ENCODE assay signal across 22 cellular contexts in genomic region chr19:13281567-13282291, GRCh38.
A peak's percentile ranks its signal among the peaks of the same experiment; 100 is the strongest.
DNase-seq lines count a peak whose midpoint lies in the region; ATAC-seq, FAIRE-seq and TF ChIP-seq lines count a peak whose summit lies in the region.
"Had no signal": no experiment of that assay in that cellular context is flagged by ENCODE, and none has a peak within 500 bp of the region (broad histone marks: within the 10 kb centered on the region; RNA-seq: fewer than 3 reads in every experiment).

No MANE protein-coding gene starts in this region.

- FAIRE-seq in kidney (lab: Jason Lieb, UNC) = no peak

- intact Hi-C loops in kidney (cut with DNase I) = loop anchor here (10.0 kb wide), 1 partner anchor 303 kb away; no protein-coding TSS in a partner anchor

- ATAC-seq in HG03175 (IDR thresholded peaks at IDR 0.05; ENCODE audit: unreplicated experiment) (no peak), HG03139 (IDR thresholded peaks at IDR 0.05; ENCODE audit: unreplicated experiment) (no peak)
- ATAC-seq: CD8-positive, alpha-beta T cell had no signal

- no peak overlapping the region for H3K4me3 ChIP-seq in kidney (ENCODE audit: low read length in 2 of 2)
- H3K4me3 ChIP-seq: colonic mucosa, spleen had no signal

- DNase-seq in activated effector memory CD4-positive, alpha-beta T cell treated with anti-CD3 and anti-CD28 coated beads, Interleukin-2, amount 50 U/mL, for 16 hours = peak; percentile 46
- DNase-seq in activated effector memory CD4-positive, alpha-beta T cell treated with Interleukin-2 at 50 U/mL for 16 hours = no peak
- peak; percentile 46 for DNase-seq in kidney
- DNase-seq in activated naive CD4-positive, alpha-beta T cell treated with anti-CD3 and anti-CD28 coated beads, Interleukin-2, amount 10 ng/mL, durations not matched to agents 7 days and 5 days = no peak
- DNase-seq: ACHN; activated CD4-positive, alpha-beta T cell treated with anti-CD3 and anti-CD28 coated beads, Interleukin-2, amount 50 U/mL, for 4 hours; activated naive CD4-positive, alpha-beta T cell treated with anti-CD3 and anti-CD28 coated beads, Interleukin-2, amount 50 U/mL, for 16 hours; activated T-cell treated with anti-CD3 and anti-CD28 coated beads, Interleukin-2, amount 50 U/mL, for 1 hour; CD8-positive, alpha-beta T cell; colonic mucosa; DND-41; Kasumi-1; NCI-H1092 treated with DMSO at 0.1 percent for 48 hours; NCI-H2029 treated with DMSO at 0.1 percent for 48 hours; NCI-H526; spleen; stimulated activated CD4-positive, alpha-beta T cell treated with anti-CD3 and anti-CD28 coated beads, Interleukin-4, amount 100 ng/mL, for 4 hours had no signal

- H3K9me3 ChIP-seq in kidney (ENCODE audit: control insufficient read depth in 1 of 2, low read length in 2 of 2) = no peaks in the 10 kb centered on the region
- H3K9me3 ChIP-seq: colonic mucosa, spleen had no signal

- H3K27ac Mint-ChIP-seq in activated naive CD4-positive, alpha-beta T cell treated with anti-CD3 and anti-CD28 coated beads, Interleukin-2, amount 10 ng/mL, durations not matched to agents 7 days and 5 days = no peak overlapping the region
- H3K27ac Mint-ChIP-seq: CD8-positive, alpha-beta T cell; nephron had no signal

- no peaks in the 10 kb centered on the region for H3K4me1 ChIP-seq in kidney (ENCODE audit: control insufficient read depth in 1 of 2, insufficient read depth in 1 of 2, low read depth in 1 of 2, low read length in 2 of 2)
- H3K4me1 ChIP-seq: colonic mucosa had no signal

- H3K36me3 Mint-ChIP-seq in activated naive CD4-positive, alpha-beta T cell treated with anti-CD3 and anti-CD28 coated beads, Interleukin-2, amount 10 ng/mL, durations not matched to agents 7 days and 5 days = no peaks in the 10 kb centered on the region
- H3K36me3 Mint-ChIP-seq: CD8-positive, alpha-beta T cell had no signal

- peaks cover 28% of the 10 kb centered on the region for H3K27me3 Mint-ChIP-seq in activated naive CD4-positive, alpha-beta T cell treated with anti-CD3 and anti-CD28 coated beads, Interleukin-2, amount 10 ng/mL, durations not matched to agents 7 days and 5 days

- TF ChIP-seq CTCF in kidney (IDR thresholded peaks at IDR 0.05; ENCODE audit: borderline replicate concordance, extremely low read depth, insufficient read depth) = no peak

- no peaks in the 10 kb centered on the region for H3K9me3 Mint-ChIP-seq in activated naive CD4-positive, alpha-beta T cell treated with anti-CD3 and anti-CD28 coated beads, Interleukin-2, amount 10 ng/mL, durations not matched to agents 7 days and 5 days
- H3K9me3 Mint-ChIP-seq: CD8-positive, alpha-beta T cell; nephron had no signal

- peak overlapping the region; percentile 85 for H3K27ac ChIP-seq in angular gyrus (ENCODE audit: low read depth, low read length)
- H3K27ac ChIP-seq in kidney (ENCODE audit: low read depth in 2 of 2, low read length in 2 of 2) = no peak overlapping the region
- peak overlapping the region; percentile 77 for H3K27ac ChIP-seq in temporal lobe (ENCODE audit: low read depth, low read length)
- H3K27ac ChIP-seq: colonic mucosa, spleen had no signal

- no peaks in the 10 kb centered on the region for H3K36me3 ChIP-seq in kidney (ENCODE audit: control insufficient read depth in 1 of 2, insufficient read depth in 2 of 2, low read length in 2 of 2)
- H3K36me3 ChIP-seq: colonic mucosa, spleen had no signal

- no peak overlapping the region for H3K4me3 Mint-ChIP-seq in activated naive CD4-positive, alpha-beta T cell treated with anti-CD3 and anti-CD28 coated beads, Interleukin-2, amount 10 ng/mL, durations not matched to agents 7 days and 5 days
- H3K4me3 Mint-ChIP-seq: CD8-positive, alpha-beta T cell; nephron had no signal

- H3K9ac ChIP-seq in kidney (ENCODE audit: low read length in 2 of 2) = no peak overlapping the region

- H3K4me1 Mint-ChIP-seq in activated naive CD4-positive, alpha-beta T cell treated with anti-CD3 and anti-CD28 coated beads, Interleukin-2, amount 10 ng/mL, durations not matched to agents 7 days and 5 days = peaks cover 18% of the 10 kb centered on the region
- H3K4me1 Mint-ChIP-seq: nephron had no signal

- CTCF ChIA-PET in activated naive CD4-positive, alpha-beta T cell treated with anti-CD3 and anti-CD28 coated beads, Interleukin-2, amount 10 ng/mL, durations not matched to agents 7 days and 5 days (lab: Charles Lee) = interaction anchor here (1.0 to 1.4 kb wide), 2 partner anchors 150 to 308 kb away, joined by 4 read pairs; no protein-coding TSS in a partner anchor

Comparison
In these comparisons a context has a peak if more than half of its experiments do, and no peak if none do; other contexts are left out.
1. DNase-seq: peak in activated effector memory CD4-positive, alpha-beta T cell treated with anti-CD3 and anti-CD28 coated beads, Interleukin-2, amount 50 U/mL, for 16 hours (single experiment) and kidney (single experiment); none in activated effector memory CD4-positive, alpha-beta T cell treated with Interleukin-2 at 50 U/mL for 16 hours (single experiment) and activated naive CD4-positive, alpha-beta T cell treated with anti-CD3 and anti-CD28 coated beads, Interleukin-2, amount 10 ng/mL, durations not matched to agents 7 days and 5 days (single experiment).
2. H3K27ac ChIP-seq: peak in angular gyrus (single experiment) and temporal lobe (single experiment); none in kidney (0 of 2).